ENCODE assay signal across 10 cellular contexts in genomic region chr7:22718200-22718711, GRCh38. TPM values are rescaled to one million over a fixed set of nuclear protein-coding genes. Genes with fewer than 3 reads are reported as not detected.
DNase-seq lines count a peak whose midpoint lies in the region; ATAC-seq, FAIRE-seq and TF ChIP-seq lines count a peak whose summit lies in the region.
"Had no signal": no experiment of that assay in that cellular context is flagged by ENCODE, and none has a peak within 500 bp of the region (broad histone marks: within the 10 kb centered on the region; RNA-seq: fewer than 3 reads in every experiment).

No MANE protein-coding gene starts in this region.

- TF ChIP-seq CTCF in AG09319 (IDR thresholded peaks at IDR 0.05; ENCODE audit: low read depth, low read length) (no peak), fibroblast of lung (conservative IDR thresholded peaks at IDR 0.05 in 1 of 2, IDR thresholded peaks at IDR 0.05 in 1 of 2; ENCODE audit: low read depth in 1 of 2, low read length in 2 of 2) (no peak), osteoblast (IDR thresholded peaks at IDR 0.05; ENCODE audit: extremely low read depth, low read depth, low read length) (no peak)

- no peaks in the 10 kb centered on the region for H3K9me3 ChIP-seq in fibroblast of lung (ENCODE audit: control insufficient read depth, insufficient read depth, low read depth, low read length)
- no peaks in the 10 kb centered on the region for H3K9me3 ChIP-seq in osteoblast (ENCODE audit: low read depth, low read length)

- H3K4me3 ChIP-seq in fibroblast of lung (replicated peaks in 1 of 4; ENCODE audit: control extremely low read depth in 1 of 4, insufficient read depth in 1 of 4, low read depth in 3 of 4, low read length in 4 of 4) (no peak overlapping the region), osteoblast (ENCODE audit: insufficient read depth, low read length) (no peak overlapping the region)

- no peaks in the 10 kb centered on the region for H3K36me3 ChIP-seq in fibroblast of lung (ENCODE audit: control insufficient read depth, insufficient read depth, low read length)
- H3K36me3 ChIP-seq in osteoblast (ENCODE audit: insufficient read depth, low read length), result no peaks in the 10 kb centered on the region

- H2AFZ ChIP-seq in fibroblast of lung (ENCODE audit: low read length) (no peak overlapping the region), osteoblast (ENCODE audit: low read length) (no peak overlapping the region)

- peak; percentile 76 for DNase-seq in AG09319 (ENCODE audit: extremely low read depth, low read depth)
- DNase-seq in RCC 7860 (ENCODE audit: low spot score), result peak; percentile 88
- peak; percentile 95 to 97 for DNase-seq in fibroblast of lung (ENCODE audit: low read depth in 2 of 2)
- DNase-seq in osteoblast (ENCODE audit: insufficient read length, low spot score, missing footprints), result peak; percentile 82
- DNase-seq in midbrain (lab: John Stamatoyannopoulos, UW), result no peak
- no peak for DNase-seq in NCI-H187 (lab: John Stamatoyannopoulos, UW)

- H3K9ac ChIP-seq in fibroblast of lung (ENCODE audit: insufficient read depth, low read length), result peak overlapping the region; percentile 48

- H3K4me1 ChIP-seq in fibroblast of lung (ENCODE audit: control insufficient read depth, extremely low read depth, insufficient read depth, low read length), result peaks cover 15% of the 10 kb centered on the region
- peaks cover 39% of the 10 kb centered on the region for H3K4me1 ChIP-seq in osteoblast (ENCODE audit: insufficient read depth, low read length)

- H4K20me1 ChIP-seq in fibroblast of lung (ENCODE audit: control insufficient read depth, extremely low read depth, insufficient read depth, low read length) (no peaks in the 10 kb centered on the region), osteoblast (ENCODE audit: insufficient read depth, low read length) (no peaks in the 10 kb centered on the region)

- peak; percentile 74 for FAIRE-seq in RCC 7860 (lab: Jason Lieb, UNC)
- FAIRE-seq: D721Med had no signal

- peak overlapping the region; percentile 78 for H3K27ac ChIP-seq in fibroblast of lung (ENCODE audit: insufficient read depth, low read length)
- peak overlapping the region; percentile 96 for H3K27ac ChIP-seq in osteoblast (ENCODE audit: low read depth, low read length)

- ATAC-seq in esophagus mucosa (no peak), GM19467 (IDR thresholded peaks at IDR 0.05; ENCODE audit: unreplicated experiment) (no peak)

- H3K4me2 ChIP-seq in fibroblast of lung (ENCODE audit: extremely low read depth, insufficient read depth, low read length) (peak overlapping the region; percentile 39), osteoblast (ENCODE audit: insufficient read depth, low read length) (peak overlapping the region; percentile 65)

- no peaks in the 10 kb centered on the region for H3K79me2 ChIP-seq in fibroblast of lung (ENCODE audit: control insufficient read depth, insufficient read depth, low read length)
- H3K79me2 ChIP-seq in osteoblast (ENCODE audit: insufficient read depth, low read length), result no peaks in the 10 kb centered on the region

- H3K27me3 ChIP-seq in fibroblast of lung (ENCODE audit: control insufficient read depth, insufficient read depth, low read length), result no peaks in the 10 kb centered on the region
- no peaks in the 10 kb centered on the region for H3K27me3 ChIP-seq in osteoblast (ENCODE audit: insufficient read depth, low read length)

RNA-seq across cellular contexts. Expression of gene IL6, which starts 8.7 kb away (rescaled TPM):
- total RNA-seq in fibroblast of lung (22.1 and 33.7 TPM in 2 replicates), osteoblast (37.4 and 52.8 TPM in 2 replicates), esophagus mucosa (not detected)
- 20.2 and 32.1 TPM in 2 replicates for polyA plus RNA-seq in fibroblast of lung
- 14.4 and 28.1 TPM in 2 replicates for polyA plus RNA-seq in fibroblast of lung (2012)
- polyA minus RNA-seq in fibroblast of lung (ENCODE audit: low replicate concordance), result 17.2 and 22.0 TPM in 2 replicates
- total RNA-seq: neural crest cell had no signal

Comparison
In these comparisons a context has a peak if more than half of its experiments do, and no peak if none do; other contexts are left out.
1. DNase-seq: peak in AG09319 (single experiment), RCC 7860 (single experiment), fibroblast of lung (2 of 2) and osteoblast (single experiment); none in midbrain (single experiment) and NCI-H187 (0 of 2).
2. RNA of gene IL6, which starts 8.7 kb away (total RNA-seq): 37.4 to 52.8 TPM in osteoblast and 22.1 to 33.7 TPM in fibroblast of lung; not detected in esophagus mucosa (single experiment); every median in the first group is over 10 times any median in the second.